Comparison of ENCODE assay signal across 10 cellular contexts in genomic region chr12:27781680-27782079, GRCh38. TPM values are rescaled to one million over a fixed set of nuclear protein-coding genes. Genes with fewer than 3 reads are reported as not detected.
DNase-seq lines count a peak whose midpoint lies in the region; ATAC-seq and TF ChIP-seq lines count a peak whose summit lies in the region.
"Had no signal": no experiment of that assay in that cellular context is flagged by ENCODE, and none has a peak within 500 bp of the region (broad histone marks: within the 10 kb centered on the region; RNA-seq: fewer than 3 reads in every experiment).

No MANE protein-coding gene starts in this region.

- H3K9me1 ChIP-seq in IMR-90 (ENCODE audit: insufficient read depth, low read length), result peaks cover 5% of the 10 kb centered on the region

- H3K4ac ChIP-seq in IMR-90 (ENCODE audit: low read depth, low read length), result peak overlapping the region; percentile 29; the same call in 1 of the 2 replicates

- H3K4me1 ChIP-seq in BE2C (peaks cover 5% of the 10 kb centered on the region), IMR-90 (ENCODE audit: control insufficient read depth, insufficient read depth, low read length) (peaks cover 17% of the 10 kb centered on the region)

- peak overlapping the region; percentile 19 to 53; a peak in 3 of 4 replicates for H4K8ac ChIP-seq in IMR-90 (ENCODE audit: low read depth in 2 of 2, low read length in 2 of 2)

- no peak overlapping the region for H2AK9ac ChIP-seq in IMR-90 (replicated peaks; ENCODE audit: low read depth, low read length, poor library complexity)

- no peaks in the 10 kb centered on the region for H3K9me3 ChIP-seq in BE2C
- H3K9me3 ChIP-seq in IMR-90 (ENCODE audit: control insufficient read depth, insufficient read depth, low read length), result no peaks in the 10 kb centered on the region

- TF ChIP-seq CTCF in BE2C (IDR thresholded peaks at IDR 0.05; ENCODE audit: low read depth, low read length) (no peak), IMR-90 (conservative IDR thresholded peaks at IDR 0.05; ENCODE audit: low read depth, low read length) (no peak), MCF 10A (IDR thresholded peaks at IDR 0.05; ENCODE audit: unreplicated experiment) (no peak)

- H3K9me3 Mint-ChIP-seq in MCF 10A (ENCODE audit: unreplicated experiment) (no peaks in the 10 kb centered on the region), naive B cell (no peaks in the 10 kb centered on the region)

- peaks cover 10% of the 10 kb centered on the region for H3K36me3 Mint-ChIP-seq in MCF 10A (ENCODE audit: insufficient read depth, unreplicated experiment)
- H3K36me3 Mint-ChIP-seq in naive B cell, result no peaks in the 10 kb centered on the region

- H2BK5ac ChIP-seq in IMR-90 (ENCODE audit: low read depth, low read length, poor library complexity, severe bottlenecking), result peak overlapping the region; percentile 71

- no peak for DNase-seq in BE2C
- DNase-seq in IMR-90, result peak; percentile 67
- DNase-seq in MCF 10A (ENCODE audit: unreplicated experiment), result peak; percentile 26
- no peak for DNase-seq in naive B cell
- DNase-seq in left lobe of liver (ENCODE audit: low spot score), result no peak
- no peak for DNase-seq in stimulated activated CD4-positive, alpha-beta T cell treated with anti-CD3 and anti-CD28 coated beads, Interleukin-2, amount 100 ng/mL, for 48 hours
- no peak for DNase-seq in germinal center (ENCODE audit: low spot score)
- DNase-seq: activated naive CD4-positive, alpha-beta T cell had no signal

- peak overlapping the region; percentile 44; the same call in 1 of the 2 replicates for H3K18ac ChIP-seq in IMR-90 (ENCODE audit: low read depth, low read length)

- peak overlapping the region; percentile 0; the same call in 1 of the 2 replicates for H4K91ac ChIP-seq in IMR-90 (ENCODE audit: insufficient read depth, low read depth, low read length)

- no peak overlapping the region for H2AFZ ChIP-seq in IMR-90 (replicated peaks; ENCODE audit: low read length, poor library complexity)

- H2AK5ac ChIP-seq in IMR-90 (ENCODE audit: low read depth, low read length), result peak overlapping the region; percentile 35

- BruUV-seq in IMR-90 (replicated peaks; lab: Mats Ljungman, UMichigan) (no TSS peak), MCF 10A (replicated peaks; lab: Mats Ljungman, UMichigan) (TSS peak; percentile 41)

- no peak for TF ChIP-seq POLR2A in IMR-90 (IDR thresholded peaks at IDR 0.05; ENCODE audit: low read depth, low read length)
- TF ChIP-seq POLR2A in GM18505 (IDR thresholded peaks at IDR 0.05; ENCODE audit: borderline replicate concordance, extremely low read depth, insufficient read depth, insufficient read length), result no peak

- no peaks in the 10 kb centered on the region for H3K27me3 ChIP-seq in BE2C
- no peaks in the 10 kb centered on the region for H3K27me3 ChIP-seq in IMR-90 (ENCODE audit: control insufficient read depth, insufficient read depth, low read length)

- WGBS in IMR-90 (ENCODE audit: extremely low coverage in 2 of 2, insufficient read length in 1 of 2), 2 experiments, result no CpG with 5 or more reads among the region's 5 CpGs

- peak overlapping the region; percentile 55 for H3K27ac ChIP-seq in IMR-90 (ENCODE audit: insufficient read depth, low read length)

- in situ Hi-C loops in IMR-90 (cut with MboI; ENCODE audit: low sequenced_read_pairs), result no loop called here

- peak overlapping the region; percentile 50 for H3K23ac ChIP-seq in IMR-90 (ENCODE audit: low read depth, low read length)

- ATAC-seq in IMR-90 (ENCODE audit: low read depth), result no peak
- no peak for ATAC-seq in naive B cell (ENCODE audit: low read depth in 2 of 2)
- no peak for ATAC-seq in left lobe of liver
- ATAC-seq in GM18505 (IDR thresholded peaks at IDR 0.05; ENCODE audit: unreplicated experiment), result no peak

- intact Hi-C loops in IMR-90 (cut with micrococcal nuclease), result no loop called here
- intact Hi-C loops in MCF 10A (cut with micrococcal nuclease), result loop anchor here (2.0 kb wide), 4 partner anchors 33 to 159 kb away; no protein-coding TSS in a partner anchor

- peak overlapping the region; percentile 34; the same call in 1 of the 2 replicates for H3K9ac ChIP-seq in IMR-90 (ENCODE audit: low read depth, low read length)

- H3K4me3 ChIP-seq in BE2C (ENCODE audit: low read depth, low read length), result peak overlapping the region; percentile 88
- H3K4me3 ChIP-seq in IMR-90 (ENCODE audit: insufficient read depth, low read depth, low read length), result peak overlapping the region; percentile 4

- H2BK20ac ChIP-seq in IMR-90 (ENCODE audit: low read depth, low read length), result 0 out of 2 replicates have a peak overlapping the region, but pooled peaks have one; percentile 6

- H2BK15ac ChIP-seq in IMR-90 (ENCODE audit: low read depth, low read length), result peak overlapping the region; percentile 10; the same call in 1 of the 3 replicates

- peaks cover 34% of the 10 kb centered on the region for H3K4me1 Mint-ChIP-seq in MCF 10A (ENCODE audit: insufficient read depth, unreplicated experiment)
- peaks cover 15 to 37% (median 26%) of the 10 kb centered on the region in 3 donors for H3K4me1 Mint-ChIP-seq in naive B cell

- CTCF ChIA-PET in IMR-90 (lab: Yijun Ruan, JAX), result no interaction called here
- CTCF ChIA-PET in MCF 10A (lab: Yijun Ruan, JAX), result interaction anchor here (0.6 to 1.0 kb wide), 3 partner anchors 12 to 58 kb away, joined by 3 to 4 read pairs (median 3); no protein-coding TSS in a partner anchor

- no peak for TF ChIP-seq RAD21 in IMR-90 (IDR thresholded peaks at IDR 0.05; ENCODE audit: low read length)

- H3K36me3 ChIP-seq in BE2C, result peaks cover 7% of the 10 kb centered on the region
- H3K36me3 ChIP-seq in IMR-90 (ENCODE audit: control insufficient read depth, insufficient read depth, low read length), result 0 out of 2 replicates have a peak, but pooled peaks cover 5% of the 10 kb centered on the region

- peak overlapping the region; percentile 22; the same call in 1 of the 2 replicates for H3K56ac ChIP-seq in IMR-90 (ENCODE audit: extremely low read depth, insufficient read depth, low read length)

- H2BK120ac ChIP-seq in IMR-90 (ENCODE audit: low read depth, low read length), result 0 out of 2 replicates have a peak overlapping the region, but pooled peaks have one; percentile 11

- H3K79me1 ChIP-seq in IMR-90 (ENCODE audit: low read depth in 1 of 2, low read length in 2 of 2), result peaks cover 12 to 50% of the 10 kb centered on the region in 2 experiments; a peak in 3 of 4 replicates

- peak overlapping the region; percentile 53 for H3K14ac ChIP-seq in IMR-90 (replicated peaks; ENCODE audit: low read depth, low read length)

- no peaks in the 10 kb centered on the region for H3K27me3 Mint-ChIP-seq in MCF 10A (ENCODE audit: insufficient read depth, unreplicated experiment)
- H3K27me3 Mint-ChIP-seq in naive B cell, result no peaks in the 10 kb centered on the region

- H4K20me1 ChIP-seq in IMR-90 (ENCODE audit: insufficient read depth, low read length), result peaks cover 6% of the 10 kb centered on the region; the same call in 1 of the 2 replicates

- peak overlapping the region; percentile 63 for H3K27ac Mint-ChIP-seq in MCF 10A (ENCODE audit: low read depth, unreplicated experiment)
- no peak overlapping the region for H3K27ac Mint-ChIP-seq in naive B cell

- H3K4me3 Mint-ChIP-seq in MCF 10A (ENCODE audit: unreplicated experiment), result peak overlapping the region; percentile 77
- H3K4me3 Mint-ChIP-seq in naive B cell, result peak overlapping the region; percentile 79 to 92 (median 84)

- H3K4me2 ChIP-seq in IMR-90 (ENCODE audit: low read depth, low read length), result peak overlapping the region; percentile 99

- POLR2A ChIA-PET in IMR-90 (lab: Charles Lee; ENCODE audit: unreplicated experiment) (no interaction called here), MCF 10A (lab: Yijun Ruan, JAX) (interaction anchor here (0.6 to 0.7 kb wide), 2 partner anchors 34 to 113 kb away, joined by 3 read pairs; no protein-coding TSS in a partner anchor)

- peak overlapping the region; percentile 87 for H4K5ac ChIP-seq in IMR-90 (ENCODE audit: low read depth, low read length)

- dilution Hi-C loops in IMR-90 (cut with HindIII; ENCODE audit: low sequenced_read_pairs, unreplicated experiment), result no loop called here

TF ChIP-seq in IMR-90, 13 proteins besides CTCF, POLR2A, EP300 and RAD21:
- TF ChIP-seq CEBPB (IDR thresholded peaks at IDR 0.05; ENCODE audit: low read depth, low read length) (peak; percentile 49; the same call in 1 of the 2 replicates), NFE2L2 (IDR thresholded peaks at IDR 0.05; ENCODE audit: low read depth, low read length) (no peak), USF2 (IDR thresholded peaks at IDR 0.05; ENCODE audit: low read depth, low read length) (no peak)

RNA-seq across cellular contexts. Expression of gene MANSC4, which starts 1.6 kb away (rescaled TPM):
- polyA plus RNA-seq in BE2C (2012; ENCODE audit: insufficient read depth, insufficient read length, low read depth), result not detected
- not detected in 2 replicates for total RNA-seq in IMR-90 (2012; rRNA removed)
- polyA plus RNA-seq in IMR-90 (2012; rRNA removed), result not detected in 2 replicates
- polyA plus RNA-seq in IMR-90 (2012; cell fraction: cytosol; rRNA removed), result not detected in 2 replicates
- polyA plus RNA-seq in IMR-90 (2012; cell fraction: nucleus; rRNA removed; ENCODE audit: low replicate concordance), result 0.08 TPM in 1 of 2 replicates, not detected in the other
- not detected in 2 replicates for total RNA-seq in MCF 10A (2022)
- polyA plus RNA-seq in naive B cell (ENCODE audit: low read depth in 6 of 6), result not detected
- total RNA-seq in left lobe of liver, result not detected
- total RNA-seq: LHCN-M2 had no signal

RNA-seq across cellular contexts. Expression of gene KLHL42, which starts 1.6 kb away (rescaled TPM):
- polyA plus RNA-seq in BE2C (2012; ENCODE audit: insufficient read depth, insufficient read length, low read depth), result 29.9 TPM
- total RNA-seq in IMR-90 (2012; rRNA removed) (28.3 and 33.1 TPM in 2 replicates), MCF 10A (2022) (32.5 and 37.6 TPM in 2 replicates), left lobe of liver (12.2 TPM)
- polyA plus RNA-seq in IMR-90 (2012; rRNA removed) (16.0 and 16.7 TPM in 2 replicates), naive B cell (ENCODE audit: low read depth in 6 of 6) (10 to 100 TPM in 1 of 6 donors, 1 to 10 TPM in 5; 4.5 to 10.1 (median 7.6) TPM)
- 5.9 and 12.5 TPM in 2 replicates for polyA plus RNA-seq in IMR-90 (2012; cell fraction: cytosol; rRNA removed)
- polyA plus RNA-seq in IMR-90 (2012; cell fraction: nucleus; rRNA removed; ENCODE audit: low replicate concordance), result 40.8 and 46.2 TPM in 2 replicates

Comparison
In these comparisons a context has a peak if more than half of its experiments do, and no peak if none do; other contexts are left out.
1. DNase-seq: peak in IMR-90 (single experiment) and MCF 10A (single experiment); none in BE2C (single experiment), naive B cell (single experiment), left lobe of liver (single experiment), stimulated activated CD4-positive, alpha-beta T cell treated with anti-CD3 and anti-CD28 coated beads, Interleukin-2, amount 100 ng/mL, for 48 hours (0 of 2) and germinal center (single experiment).